In the genomic region with DNA sequence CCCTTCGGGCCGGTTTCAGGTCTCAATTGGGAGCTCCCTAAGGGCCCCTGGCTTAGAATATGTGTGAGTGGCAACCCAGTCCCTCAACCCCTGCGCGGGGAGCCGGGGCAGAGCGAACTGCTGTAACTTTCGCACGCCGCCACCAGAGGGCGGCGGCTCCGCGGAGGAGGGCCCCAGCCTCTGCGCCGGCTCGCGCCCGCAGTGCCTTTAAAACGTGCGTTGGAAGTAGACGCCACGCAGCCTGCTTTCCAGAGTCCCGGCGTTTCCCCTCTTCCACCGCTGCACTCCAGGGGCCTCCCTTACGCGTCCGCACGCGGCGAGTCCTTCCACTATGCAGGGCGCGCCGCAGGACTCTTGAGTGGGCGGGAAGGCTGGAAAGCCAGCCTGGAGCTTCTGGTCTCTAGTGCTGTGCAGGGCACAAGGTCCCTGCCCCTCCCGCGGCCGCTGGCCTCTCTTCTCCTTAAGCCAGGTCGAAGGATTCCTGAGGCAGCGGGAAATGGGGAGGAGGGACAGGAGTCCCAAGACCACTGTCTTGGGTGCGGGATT, we compare ENCODE assay signal across 8 cellular contexts.
DNase-seq lines count a peak whose midpoint lies in the region; ATAC-seq and TF ChIP-seq lines count a peak whose summit lies in the region.

No MANE protein-coding gene starts in this region.

- no peak overlapping the region for H3K27ac Mint-ChIP-seq in central memory CD8-positive, alpha-beta T cell (ENCODE audit: low read depth)

- H3K4me3 Mint-ChIP-seq in central memory CD8-positive, alpha-beta T cell: peak overlapping the region; percentile 20

- no peaks in the 10 kb centered on the region for H3K9me3 Mint-ChIP-seq in central memory CD8-positive, alpha-beta T cell

- H3K4me1 Mint-ChIP-seq in central memory CD8-positive, alpha-beta T cell: no peaks in the 10 kb centered on the region

- H3K27ac ChIP-seq in 22Rv1: no peak overlapping the region

- DNase-seq in NCI-H2196 treated with DMSO at 0.1 percent for 48 hours (lab: John Stamatoyannopoulos, UW; ENCODE audit: unreplicated experiment) (peak; percentile 10), kidney glomerular epithelial cell (lab: John Stamatoyannopoulos, UW) (peak; percentile 52)
- peak; percentile 31 to 46 (median 39) for DNase-seq in activated CD4-positive, CD25-positive, alpha-beta regulatory T cell (lab: John Stamatoyannopoulos, UW)
- DNase-seq in central memory CD8-positive, alpha-beta T cell (ENCODE audit: low spot score in 2 of 2): peak; percentile 42 to 46
- DNase-seq in stimulated activated CD4-positive, alpha-beta T cell treated with anti-CD3 and anti-CD28 coated beads, Interleukin-1b, Interleukin-23, amount 100 ng/mL, for 1 hour (ENCODE audit: low read depth in 2 of 2): peak; percentile 19 to 48

- TF ChIP-seq CTCF in 22Rv1 (IDR thresholded peaks at IDR 0.05): peak; percentile 95

- H3K36me3 Mint-ChIP-seq in central memory CD8-positive, alpha-beta T cell (ENCODE audit: insufficient read depth): peaks cover 2% of the 10 kb centered on the region

- peaks cover 25% of the 10 kb centered on the region for H3K27me3 Mint-ChIP-seq in central memory CD8-positive, alpha-beta T cell

- ATAC-seq in GM18502 (IDR thresholded peaks at IDR 0.05; ENCODE audit: poor library complexity, unreplicated experiment) (peak; percentile 74), HG03097 (IDR thresholded peaks at IDR 0.05; ENCODE audit: low FRiP score, unreplicated experiment) (peak; percentile 79)
- ATAC-seq in central memory CD8-positive, alpha-beta T cell (replicated peaks; ENCODE audit: extremely low read depth, poor library complexity, severe bottlenecking): peak; percentile 97
